In genomic region chr5:10702040-10702629, GRCh38 we compare ENCODE assay signal across 9 cellular contexts. TPM values are rescaled to one million over a fixed set of nuclear protein-coding genes. Genes with fewer than 3 reads are reported as not detected.
DNase-seq lines count a peak whose midpoint lies in the region; TF ChIP-seq lines count a peak whose summit lies in the region.
"Had no signal": no experiment of that assay in that cellular context is flagged by ENCODE, and none has a peak within 500 bp of the region (broad histone marks: within the 10 kb centered on the region; RNA-seq: fewer than 3 reads in every experiment).

No MANE protein-coding gene starts in this region.

- H3K4me3 Mint-ChIP-seq in type B pancreatic cell, result no peak overlapping the region

- no peaks in the 10 kb centered on the region for H3K9me3 ChIP-seq in right atrium auricular region
- H3K9me3 ChIP-seq: suprapubic skin had no signal

- H3K4me1 ChIP-seq in right atrium auricular region, result peaks cover 0 to 47% of the 10 kb centered on the region in 2 donors

- H3K27ac Mint-ChIP-seq in type B pancreatic cell, result peak overlapping the region; percentile 63

- no peaks in the 10 kb centered on the region for H3K27me3 Mint-ChIP-seq in type B pancreatic cell

- no peaks in the 10 kb centered on the region for H3K36me3 ChIP-seq in right atrium auricular region

- H3K4me3 ChIP-seq in right atrium auricular region, result no peak overlapping the region
- H3K4me3 ChIP-seq: suprapubic skin had no signal

- no peaks in the 10 kb centered on the region for H3K27me3 ChIP-seq in right atrium auricular region
- H3K27me3 ChIP-seq: suprapubic skin had no signal

- H3K27ac ChIP-seq in right atrium auricular region, result peak overlapping the region; percentile 43 to 68
- H3K27ac ChIP-seq: suprapubic skin had no signal

- peaks cover 4% of the 10 kb centered on the region for H3K36me3 Mint-ChIP-seq in type B pancreatic cell

- no peaks in the 10 kb centered on the region for H3K9me3 Mint-ChIP-seq in type B pancreatic cell

- DNase-seq in HS-5 (ENCODE audit: low read depth), result peak; percentile 94
- DNase-seq in amniotic epithelial cell (ENCODE audit: low read depth), result peak; percentile 99
- DNase-seq in right atrium auricular region (ENCODE audit: low spot score), result peak; percentile 66
- no peak for DNase-seq in type B pancreatic cell (ENCODE audit: extremely low spot score, unreplicated experiment)
- no peak for DNase-seq in RPMI8226
- no peak for DNase-seq in NCI-H2196 treated with DMSO at 0.1 percent for 48 hours (lab: John Stamatoyannopoulos, UW; ENCODE audit: unreplicated experiment)
- DNase-seq in HuH-7.5 (ENCODE audit: low spot score), result no peak
- DNase-seq: NCI-H1417 treated with DMSO at 0.1 percent for 48 hours had no signal

- no peak for TF ChIP-seq CTCF in right atrium auricular region (IDR thresholded peaks at IDR 0.05)
- no peak for TF ChIP-seq CTCF in type B pancreatic cell (conservative IDR thresholded peaks at IDR 0.05)

- H3K4me1 Mint-ChIP-seq in type B pancreatic cell (ENCODE audit: unreplicated experiment), result peaks cover 24% of the 10 kb centered on the region

RNA-seq across cellular contexts. Expression of gene DAP, which starts 58.9 kb away (rescaled TPM):
- total RNA-seq in right atrium auricular region (10 to 100 TPM; 34.6 to 65.8 TPM), type B pancreatic cell (ENCODE audit: low replicate concordance) (82.7 and 102 TPM in 2 replicates)

Comparison
In these comparisons a context has a peak if more than half of its experiments do, and no peak if none do; other contexts are left out.
1. DNase-seq: peak in HS-5 (single experiment), amniotic epithelial cell (single experiment) and right atrium auricular region (single experiment); none in type B pancreatic cell (single experiment), RPMI8226 (single experiment), NCI-H2196 treated with DMSO at 0.1 percent for 48 hours (single experiment) and HuH-7.5 (single experiment).